In the genomic region with DNA sequence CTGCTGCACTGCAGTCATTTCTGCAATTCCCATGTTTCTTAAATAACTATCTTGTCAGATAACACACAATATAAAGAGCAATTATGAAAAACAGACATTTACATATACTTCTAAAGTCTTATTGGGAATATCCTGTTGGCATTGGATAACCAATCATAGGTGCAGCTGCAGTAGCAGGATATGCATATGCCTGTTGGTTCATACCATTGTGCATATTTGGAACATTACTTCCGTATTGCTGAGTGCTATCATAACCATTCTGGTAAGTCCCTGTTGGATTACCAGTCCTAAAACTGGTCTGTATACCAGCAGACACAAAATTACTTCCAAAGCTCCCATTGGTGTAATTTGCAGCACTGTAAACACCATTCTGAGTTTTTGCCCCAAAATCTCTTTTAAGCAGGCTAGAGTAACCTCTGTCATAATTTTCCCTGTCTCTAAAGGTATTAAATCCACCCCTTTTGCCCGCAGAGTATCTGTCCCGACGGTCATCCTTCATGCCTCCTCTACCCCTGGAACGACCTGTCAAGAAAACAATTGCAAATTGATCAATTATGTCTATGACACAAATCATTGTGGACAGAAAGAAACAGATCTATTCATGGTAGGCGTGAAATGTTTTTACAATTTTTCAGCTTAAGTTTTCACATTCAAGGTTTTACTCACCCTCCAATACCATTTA, we compare ENCODE assay signal across 9 cellular contexts. TPM values are rescaled to one million over a fixed set of nuclear protein-coding genes. Genes with fewer than 3 reads are reported as not detected.
DNase-seq lines count a peak whose midpoint lies in the region; ATAC-seq, FAIRE-seq and TF ChIP-seq lines count a peak whose summit lies in the region.
"Had no signal": no experiment of that assay in that cellular context is flagged by ENCODE, and none has a peak within 500 bp of the region (broad histone marks: within the 10 kb centered on the region; RNA-seq: fewer than 3 reads in every experiment).

No MANE protein-coding gene starts in this region.

- H3K4me1 Mint-ChIP-seq in CD8-positive, alpha-beta memory T cell = peaks cover 77 to 98% (median 97%) of the 10 kb centered on the region in 3 donors
- H3K4me1 Mint-ChIP-seq in natural killer cell treated with Interleukin-12 subunit alpha and Interleukin-12 subunit beta and Interleukin-15 and Interleukin-18, amount 100 ng/mL, for 72 hours (ENCODE audit: low read depth in 2 of 2) = peaks cover 78 to 90% of the 10 kb centered on the region in 2 donors

- TF ChIP-seq RAD21 in GM12878 (IDR thresholded peaks at IDR 0.05; ENCODE audit: insufficient read depth, low read depth, low read length) = no peak

- no peaks in the 10 kb centered on the region for H3K9me3 ChIP-seq in CD8-positive, alpha-beta memory T cell (ENCODE audit: low read length)
- H3K9me3 ChIP-seq in Karpas-422 (ENCODE audit: low read length) (no peaks in the 10 kb centered on the region), GM12878 (replicated peaks; ENCODE audit: control insufficient read depth, insufficient read depth, low read length) (no peaks in the 10 kb centered on the region), MM.1S (replicated peaks; ENCODE audit: insufficient read depth, low read length) (no peaks in the 10 kb centered on the region)

- intact Hi-C loops in GM12878 (cut with micrococcal nuclease; ENCODE audit: unreplicated experiment) (no loop called here), left cardiac atrium (cut with DNase I) (no loop called here)

- TF ChIP-seq EP300 in GM12878 (IDR thresholded peaks at IDR 0.05; ENCODE audit: borderline replicate concordance in 1 of 2, control insufficient read depth in 1 of 2, low read depth in 2 of 2, low read length in 2 of 2) = no peak

- H2AFZ ChIP-seq in Karpas-422 (ENCODE audit: low read length) (no peak overlapping the region), GM12878 (ENCODE audit: control insufficient read depth, low read depth, low read length) (no peak overlapping the region), MM.1S (ENCODE audit: low read length) (no peak overlapping the region)

- peaks cover 40 to 88% (median 52%) of the 10 kb centered on the region in 3 donors for H3K36me3 Mint-ChIP-seq in CD8-positive, alpha-beta memory T cell
- peaks cover 70% of the 10 kb centered on the region for H3K36me3 Mint-ChIP-seq in natural killer cell treated with Interleukin-12 subunit alpha and Interleukin-12 subunit beta and Interleukin-15 and Interleukin-18, amount 100 ng/mL, for 72 hours

- H3K4me2 ChIP-seq in Karpas-422 (ENCODE audit: low read depth, low read length, poor library complexity, severe bottlenecking) (peak overlapping the region; percentile 81), GM12878 (ENCODE audit: control insufficient read depth, insufficient read depth) (0 out of 2 replicates have a peak overlapping the region, but pooled peaks have one; percentile 22), MM.1S (ENCODE audit: low read depth, low read length) (no peak overlapping the region)

- H3K79me2 ChIP-seq in Karpas-422 (ENCODE audit: low read length) (peaks cover 42% of the 10 kb centered on the region), GM12878 (ENCODE audit: control insufficient read depth, insufficient read depth, low read length) (peaks cover 67% of the 10 kb centered on the region), MM.1S (ENCODE audit: low read length) (peaks cover 72% of the 10 kb centered on the region)

- peak overlapping the region in 5 of 7 donors; percentile 2 to 100 (median 33) for H3K4me3 Mint-ChIP-seq in CD8-positive, alpha-beta memory T cell
- no peak overlapping the region for H3K4me3 Mint-ChIP-seq in natural killer cell treated with Interleukin-12 subunit alpha and Interleukin-12 subunit beta and Interleukin-15 and Interleukin-18, amount 100 ng/mL, for 72 hours

- no peaks in the 10 kb centered on the region for H3K9me3 Mint-ChIP-seq in CD8-positive, alpha-beta memory T cell
- H3K9me3 Mint-ChIP-seq in natural killer cell treated with Interleukin-12 subunit alpha and Interleukin-12 subunit beta and Interleukin-15 and Interleukin-18, amount 100 ng/mL, for 72 hours = no peaks in the 10 kb centered on the region

- TSS peak; percentile 9 for BruUV-seq in GM12878 (replicated peaks; lab: Mats Ljungman, UMichigan)

- peak in 1 of 5 donors; percentile 21 for DNase-seq in CD8-positive, alpha-beta memory T cell
- DNase-seq in Karpas-422 (peak; percentile 46), GM12878 (ENCODE audit: low read depth, low spot score) (no peak), left cardiac atrium (no peak), MM.1S (no peak)
- no peak for DNase-seq in natural killer cell treated with Interleukin-12 subunit alpha and Interleukin-12 subunit beta and Interleukin-15 and Interleukin-18, amount 100 ng/mL, for 72 hours (ENCODE audit: low spot score)
- DNase-seq: NCI-H1105 had no signal

- 81% methylated on average over 6 of the region's 6 CpGs for WGBS in GM12878 (ENCODE audit: insufficient coverage, insufficient replicate concordance, low lambda C conversion rate, missing lambda C conversion rate)

- in situ Hi-C loops in GM12878 (cut with MboI) = loop anchor here (10.0 kb wide), 2 partner anchors 145 to 655 kb away; a partner anchor contains a TSS

- peaks cover 0 to 25% of the 10 kb centered on the region in 2 donors for H3K27me3 Mint-ChIP-seq in CD8-positive, alpha-beta memory T cell
- H3K27me3 Mint-ChIP-seq in natural killer cell treated with Interleukin-12 subunit alpha and Interleukin-12 subunit beta and Interleukin-15 and Interleukin-18, amount 100 ng/mL, for 72 hours = no peaks in the 10 kb centered on the region

- H3K9ac ChIP-seq in Karpas-422 (ENCODE audit: low read length) (no peak overlapping the region), GM12878 (ENCODE audit: control insufficient read depth, insufficient read depth, low read length) (no peak overlapping the region), MM.1S (ENCODE audit: low read length) (no peak overlapping the region)

- TF ChIP-seq POLR2A in GM12878 (IDR thresholded peaks at IDR 0.05; ENCODE audit: low read depth, low read length) = no peak

- no peak overlapping the region for H3K27ac ChIP-seq in CD8-positive, alpha-beta memory T cell (ENCODE audit: low read depth, low read length)
- H3K27ac ChIP-seq in Karpas-422 (ENCODE audit: low read length) (peak overlapping the region; percentile 87; the same call in 1 of the 2 replicates), GM12878 (ENCODE audit: control insufficient read depth, insufficient read depth) (no peak overlapping the region), MM.1S (ENCODE audit: low read length) (no peak overlapping the region)

- ATAC-seq in GM12878 = no peak
- ATAC-seq in natural killer cell treated with Interleukin-12 subunit alpha and Interleukin-12 subunit beta and Interleukin-15 and Interleukin-18, amount 100 ng/mL, for 72 hours = no peak
- no peak for ATAC-seq in left cardiac atrium
- ATAC-seq in HG03469 (IDR thresholded peaks at IDR 0.05; ENCODE audit: unreplicated experiment) = no peak
- ATAC-seq in GM21390 (IDR thresholded peaks at IDR 0.05; ENCODE audit: unreplicated experiment) = no peak

- no peaks in the 10 kb centered on the region for H3K27me3 ChIP-seq in CD8-positive, alpha-beta memory T cell (ENCODE audit: insufficient read depth, low read length, poor library complexity, severe bottlenecking)
- H3K27me3 ChIP-seq in Karpas-422 (ENCODE audit: low read length) (no peaks in the 10 kb centered on the region), GM12878 (replicated peaks in 1 of 2; ENCODE audit: control insufficient read depth in 2 of 2, insufficient read depth in 2 of 2, low read length in 1 of 2) (no peaks in the 10 kb centered on the region), MM.1S (replicated peaks; ENCODE audit: insufficient read depth, low read length) (no peaks in the 10 kb centered on the region)

- peaks cover 77% of the 10 kb centered on the region for H3K4me1 ChIP-seq in CD8-positive, alpha-beta memory T cell (ENCODE audit: insufficient read depth, low read length)
- H3K4me1 ChIP-seq in Karpas-422 (ENCODE audit: low read length) (peaks cover 89% of the 10 kb centered on the region), GM12878 (ENCODE audit: control insufficient read depth, insufficient read depth, low read length) (peaks cover 15% of the 10 kb centered on the region; the same call in 1 of the 2 replicates), MM.1S (ENCODE audit: low read length) (peaks cover 50% of the 10 kb centered on the region)

- TF ChIP-seq CTCF in GM12878 (IDR thresholded peaks at IDR 0.05 in 2 of 3, conservative IDR thresholded peaks at IDR 0.05 in 1 of 3; ENCODE audit: control insufficient read depth in 2 of 3, extremely low read depth in 1 of 3, insufficient read depth in 1 of 3, low read depth in 3 of 3, low read length in 3 of 3) (no peak), MM.1S (IDR thresholded peaks at IDR 0.05; ENCODE audit: low read length) (no peak)

- H3K36me3 ChIP-seq in CD8-positive, alpha-beta memory T cell (ENCODE audit: insufficient read depth, low read length) = peaks cover 65% of the 10 kb centered on the region
- peaks cover 64% of the 10 kb centered on the region for H3K36me3 ChIP-seq in Karpas-422 (ENCODE audit: insufficient read depth, low read length)
- peaks cover 14 to 44% of the 10 kb centered on the region in 2 experiments for H3K36me3 ChIP-seq in GM12878 (ENCODE audit: control insufficient read depth in 2 of 2, insufficient read depth in 2 of 2, low read length in 1 of 2)
- H3K36me3 ChIP-seq in MM.1S (replicated peaks; ENCODE audit: insufficient read depth, low read length) = peaks cover 45% of the 10 kb centered on the region

- FAIRE-seq in GM12878 (lab: Jason Lieb, UNC) = no peak

- H3K27ac Mint-ChIP-seq in CD8-positive, alpha-beta memory T cell = peak overlapping the region in 6 of 8 donors; percentile 9 to 99 (median 54)
- peak overlapping the region; percentile 99 for H3K27ac Mint-ChIP-seq in natural killer cell treated with Interleukin-12 subunit alpha and Interleukin-12 subunit beta and Interleukin-15 and Interleukin-18, amount 100 ng/mL, for 72 hours

- CTCF ChIA-PET in CD8-positive, alpha-beta memory T cell (lab: Charles Lee) = no interaction called here
- CTCF ChIA-PET in GM12878 (lab: Yijun Ruan, JAX) = interaction anchor here (2.3 to 17.7 kb wide), 2 partner anchors 79 to 149 kb away, joined by 13 to 350 read pairs; no protein-coding TSS in a partner anchor

- peaks cover 61% of the 10 kb centered on the region for H4K20me1 ChIP-seq in Karpas-422 (ENCODE audit: insufficient read depth, low read depth, low read length)
- peaks cover 6% of the 10 kb centered on the region for H4K20me1 ChIP-seq in GM12878 (ENCODE audit: control insufficient read depth, insufficient read depth)
- peaks cover 45% of the 10 kb centered on the region for H4K20me1 ChIP-seq in MM.1S (ENCODE audit: insufficient read depth, low read length)

- H3K9me2 ChIP-seq in Karpas-422 (replicated peaks; ENCODE audit: insufficient read depth, low read length) (no peaks in the 10 kb centered on the region), MM.1S (replicated peaks; ENCODE audit: insufficient read depth, low read length) (no peaks in the 10 kb centered on the region)

- H3K4me3 ChIP-seq in CD8-positive, alpha-beta memory T cell (ENCODE audit: low read length) = no peak overlapping the region
- H3K4me3 ChIP-seq in Karpas-422 (ENCODE audit: low read length) (0 out of 2 replicates have a peak overlapping the region, but pooled peaks have one; percentile 10), GM12878 (no peak overlapping the region), MM.1S (ENCODE audit: low read length) (no peak overlapping the region)

- POLR2A ChIA-PET in CD8-positive, alpha-beta memory T cell (lab: Charles Lee) = interaction anchor here (1.0 kb wide), 1 partner anchor 80 kb away, joined by 3 read pairs; no protein-coding TSS in a partner anchor
- POLR2A ChIA-PET in GM12878 (lab: Charles Lee) = interaction anchor here (0.5 kb wide), 1 partner anchor 91 kb away, joined by 4 read pairs; no protein-coding TSS in a partner anchor

- SMC1A ChIA-PET in GM12878 (lab: Charles Lee; ENCODE audit: uncharacterized antibody, unreplicated experiment) = interaction anchor here (1.9 to 6.6 kb wide), 3 partner anchors 10 to 149 kb away, joined by 7 to 70 read pairs (median 11); no protein-coding TSS in a partner anchor

- RAD21 ChIA-PET in GM12878 (lab: Charles Lee; ENCODE audit: unreplicated experiment) = interaction anchor here (0.6 to 1.2 kb wide), 3 partner anchors 80 to 155 kb away, joined by 4 read pairs; no protein-coding TSS in a partner anchor

- H3F3A ChIP-seq in MM.1S (ENCODE audit: insufficient read depth, low read length) = peaks cover 82% of the 10 kb centered on the region

RNA-seq across cellular contexts. Expression of a gene that starts 3.1 kb away (rescaled TPM):
- total RNA-seq in CD8-positive, alpha-beta memory T cell = 10 to 100 TPM; 26.4 to 26.5 TPM
- 5.3 TPM for polyA plus RNA-seq in CD8-positive, alpha-beta memory T cell
- 18.6 and 25.3 TPM in 2 replicates for total RNA-seq in Karpas-422 (2014; rRNA removed; shearing (Covaris generic); ENCODE audit: low replicate concordance)
- total RNA-seq in GM12878 (2013; cell fraction: nucleolus; rRNA removed) = 67.1 and 73.4 TPM in 2 replicates
- total RNA-seq in GM12878 (2014; rRNA removed) (17.1 and 18.0 TPM in 2 replicates), GM12878 (2014; rRNA removed; fragmentation: Illumina TruSeq; extraction: Trizol) (22.0 and 22.8 TPM in 2 replicates), GM12878 (2021) (20.6 and 27.3 TPM in 2 replicates), left cardiac atrium (1 to 10 TPM; 6.6 to 7.7 TPM)
- 11.2 TPM for polyA plus RNA-seq in GM12878 (2011; ENCODE audit: low read depth)
- polyA plus RNA-seq in GM12878 (2011; rRNA removed) (24.8 and 32.9 TPM in 2 replicates), GM12878 (2014; fragmentation: Illumina TruSeq; extraction: Trizol) (22.4 and 24.9 TPM in 2 replicates), GM12878 (2014; fragmentation: Nextera tagmentation; extraction: Ambion mirVana) (10 to 100 TPM; 10.2 to 13.5 TPM), GM12878 (2014; rRNA removed) (22.3 and 27.7 TPM in 2 replicates), GM12878 (2016; fragmentation: Nextera tagmentation; extraction: Ambion mirVana) (10 to 100 TPM; 22.1 to 26.7 TPM)
- 10.6 and 12.0 TPM in 2 replicates for polyA plus RNA-seq in GM12878 (2011; cell fraction: cytosol; rRNA removed)
- polyA plus RNA-seq in GM12878 (2011; cell fraction: nucleus; rRNA removed) = 28.2 and 31.3 TPM in 2 replicates
- 17.8 and 18.2 TPM in 2 replicates for polyA plus RNA-seq in GM12878 (2012)
- 10.4 and 12.3 TPM in 2 replicates for polyA minus RNA-seq in GM12878 (2011; rRNA and poly(A)+ RNA removed)
- polyA minus RNA-seq in GM12878 (2011; cell fraction: cytosol; rRNA and poly(A)+ RNA removed) = 4.7 and 9.5 TPM in 2 replicates
- 19.0 and 23.3 TPM in 2 replicates for polyA minus RNA-seq in GM12878 (2011; cell fraction: nucleus; rRNA and poly(A)+ RNA removed)
- 10 to 100 TPM; 32.6 to 61.1 TPM for total RNA-seq in natural killer cell treated with Interleukin-12 subunit alpha and Interleukin-12 subunit beta and Interleukin-15 and Interleukin-18, amount 100 ng/mL, for 72 hours

RNA-seq across cellular contexts. Expression of a gene that starts 6.1 kb away (rescaled TPM):
- total RNA-seq in CD8-positive, alpha-beta memory T cell = 100 to 1,000 TPM; 855 to 861 TPM
- polyA plus RNA-seq in CD8-positive, alpha-beta memory T cell = 1,275 TPM
- 369 and 432 TPM in 2 replicates for total RNA-seq in Karpas-422 (2014; rRNA removed; shearing (Covaris generic); ENCODE audit: low replicate concordance)
- 814 and 838 TPM in 2 replicates for total RNA-seq in GM12878 (2013; cell fraction: nucleolus; rRNA removed)
- 257 and 299 TPM in 2 replicates for total RNA-seq in GM12878 (2014; rRNA removed)
- 482 and 485 TPM in 2 replicates for total RNA-seq in GM12878 (2014; rRNA removed; fragmentation: Illumina TruSeq; extraction: Trizol)
- 713 and 715 TPM in 2 replicates for total RNA-seq in GM12878 (2021)
- 329 TPM for polyA plus RNA-seq in GM12878 (2011; ENCODE audit: low read depth)
- polyA plus RNA-seq in GM12878 (2011; rRNA removed) = 766 and 1,007 TPM in 2 replicates
- 509 and 785 TPM in 2 replicates for polyA plus RNA-seq in GM12878 (2011; cell fraction: cytosol; rRNA removed)
- polyA plus RNA-seq in GM12878 (2011; cell fraction: nucleus; rRNA removed) = 2,281 and 3,127 TPM in 2 replicates
- polyA plus RNA-seq in GM12878 (2012) = 326 and 388 TPM in 2 replicates
- 689 and 910 TPM in 2 replicates for polyA plus RNA-seq in GM12878 (2014; fragmentation: Illumina TruSeq; extraction: Trizol)
- 100 to 1,000 TPM; 530 to 888 TPM for polyA plus RNA-seq in GM12878 (2014; fragmentation: Nextera tagmentation; extraction: Ambion mirVana)
- polyA plus RNA-seq in GM12878 (2014; rRNA removed) = 1,062 and 1,423 TPM in 2 replicates
- 100 to 1,000 TPM; 723 to 740 TPM for polyA plus RNA-seq in GM12878 (2016; fragmentation: Nextera tagmentation; extraction: Ambion mirVana)
- polyA minus RNA-seq in GM12878 (2011; rRNA and poly(A)+ RNA removed) = 294 and 317 TPM in 2 replicates
- 228 and 246 TPM in 2 replicates for polyA minus RNA-seq in GM12878 (2011; cell fraction: cytosol; rRNA and poly(A)+ RNA removed)
- 742 and 1,263 TPM in 2 replicates for polyA minus RNA-seq in GM12878 (2011; cell fraction: nucleus; rRNA and poly(A)+ RNA removed)
- 1,000 to 10,000 TPM in 1 of 2 donors, 100 to 1,000 TPM in 1; 987 to 1,102 TPM for total RNA-seq in natural killer cell treated with Interleukin-12 subunit alpha and Interleukin-12 subunit beta and Interleukin-15 and Interleukin-18, amount 100 ng/mL, for 72 hours
- 100 to 1,000 TPM; 390 to 549 TPM for total RNA-seq in left cardiac atrium

RNA-seq across cellular contexts. Expression of a gene that starts 6.8 kb away (rescaled TPM):
- 10 to 100 TPM; 39.3 to 43.5 TPM for total RNA-seq in CD8-positive, alpha-beta memory T cell
- 15.7 TPM for polyA plus RNA-seq in CD8-positive, alpha-beta memory T cell
- 42.2 and 62.1 TPM in 2 replicates for total RNA-seq in Karpas-422 (2014; rRNA removed; shearing (Covaris generic); ENCODE audit: low replicate concordance)
- total RNA-seq in GM12878 (2013; cell fraction: nucleolus; rRNA removed) = 185 and 189 TPM in 2 replicates
- total RNA-seq in GM12878 (2014; rRNA removed) (28.4 and 31.3 TPM in 2 replicates), GM12878 (2014; rRNA removed; fragmentation: Illumina TruSeq; extraction: Trizol) (35.1 and 36.6 TPM in 2 replicates), GM12878 (2021) (25.0 and 27.8 TPM in 2 replicates), left cardiac atrium (10 to 100 TPM; 13.6 to 21.8 TPM)
- polyA plus RNA-seq in GM12878 (2011; ENCODE audit: low read depth) = 30.9 TPM
- polyA plus RNA-seq in GM12878 (2011; rRNA removed) (54.9 and 76.9 TPM in 2 replicates), GM12878 (2014; fragmentation: Illumina TruSeq; extraction: Trizol) (37.2 and 41.8 TPM in 2 replicates), GM12878 (2014; fragmentation: Nextera tagmentation; extraction: Ambion mirVana) (10 to 100 TPM; 17.7 to 22.6 TPM), GM12878 (2014; rRNA removed) (32.9 and 36.6 TPM in 2 replicates), GM12878 (2016; fragmentation: Nextera tagmentation; extraction: Ambion mirVana) (10 to 100 TPM; 24.7 to 25.5 TPM)
- 14.0 and 14.4 TPM in 2 replicates for polyA plus RNA-seq in GM12878 (2011; cell fraction: cytosol; rRNA removed)
- 89.8 and 130 TPM in 2 replicates for polyA plus RNA-seq in GM12878 (2011; cell fraction: nucleus; rRNA removed)
- polyA plus RNA-seq in GM12878 (2012) = 37.3 and 43.4 TPM in 2 replicates
- 29.8 and 30.0 TPM in 2 replicates for polyA minus RNA-seq in GM12878 (2011; rRNA and poly(A)+ RNA removed)
- polyA minus RNA-seq in GM12878 (2011; cell fraction: cytosol; rRNA and poly(A)+ RNA removed) = 10.2 and 22.7 TPM in 2 replicates
- polyA minus RNA-seq in GM12878 (2011; cell fraction: nucleus; rRNA and poly(A)+ RNA removed) = 38.3 and 61.3 TPM in 2 replicates
- 10 to 100 TPM; 47.7 to 74.3 TPM for total RNA-seq in natural killer cell treated with Interleukin-12 subunit alpha and Interleukin-12 subunit beta and Interleukin-15 and Interleukin-18, amount 100 ng/mL, for 72 hours

RNA-seq across cellular contexts. Expression of a gene that starts 51.0 kb away (rescaled TPM):
- under 1 TPM; 0.66 to 0.69 TPM for total RNA-seq in CD8-positive, alpha-beta memory T cell
- not detected for polyA plus RNA-seq in CD8-positive, alpha-beta memory T cell
- total RNA-seq in Karpas-422 (2014; rRNA removed; shearing (Covaris generic); ENCODE audit: low replicate concordance) = 104 and 156 TPM in 2 replicates
- 8.4 and 8.8 TPM in 2 replicates for total RNA-seq in GM12878 (2013; cell fraction: nucleolus; rRNA removed)
- total RNA-seq in GM12878 (2014; rRNA removed) (15.4 and 17.8 TPM in 2 replicates), GM12878 (2014; rRNA removed; fragmentation: Illumina TruSeq; extraction: Trizol) (24.0 and 24.6 TPM in 2 replicates), GM12878 (2021) (13.2 and 16.7 TPM in 2 replicates), left cardiac atrium (10 to 100 TPM in 1 of 2 donors, 1 to 10 TPM in 1; 5.0 to 13.7 TPM)
- polyA plus RNA-seq in GM12878 (2011; ENCODE audit: low read depth) = 3.6 TPM
- polyA plus RNA-seq in GM12878 (2011; rRNA removed) (2.0 and 2.4 TPM in 2 replicates), GM12878 (2014; fragmentation: Illumina TruSeq; extraction: Trizol) (47.2 and 54.1 TPM in 2 replicates), GM12878 (2014; fragmentation: Nextera tagmentation; extraction: Ambion mirVana) (10 to 100 TPM; 16.2 to 25.0 TPM), GM12878 (2014; rRNA removed) (16.4 and 19.2 TPM in 2 replicates), GM12878 (2016; fragmentation: Nextera tagmentation; extraction: Ambion mirVana) (1 to 10 TPM; 2.8 to 4.3 TPM)
- 2.1 and 3.8 TPM in 2 replicates for polyA plus RNA-seq in GM12878 (2011; cell fraction: cytosol; rRNA removed)
- polyA plus RNA-seq in GM12878 (2011; cell fraction: nucleus; rRNA removed) = 0.94 and 3.6 TPM in 2 replicates
- 3.4 and 5.0 TPM in 2 replicates for polyA plus RNA-seq in GM12878 (2012)
- 1.9 and 3.1 TPM in 2 replicates for polyA minus RNA-seq in GM12878 (2011; rRNA and poly(A)+ RNA removed)
- not detected in 2 replicates for polyA minus RNA-seq in GM12878 (2011; cell fraction: cytosol; rRNA and poly(A)+ RNA removed)
- 0.67 and 0.85 TPM in 2 replicates for polyA minus RNA-seq in GM12878 (2011; cell fraction: nucleus; rRNA and poly(A)+ RNA removed)
- total RNA-seq in natural killer cell treated with Interleukin-12 subunit alpha and Interleukin-12 subunit beta and Interleukin-15 and Interleukin-18, amount 100 ng/mL, for 72 hours = 1 to 10 TPM; 5.0 to 6.9 TPM
